In genomic region chr7:87056346-87056745, GRCh38 we compare ENCODE assay signal across 13 cellular contexts.
"Had no signal": no experiment of that assay in that cellular context is flagged by ENCODE, and none has a peak within 500 bp of the region (broad histone marks: within the 10 kb centered on the region; RNA-seq: fewer than 3 reads in every experiment).

No MANE protein-coding gene starts in this region.

- DNase-seq: activated CD4-positive, alpha-beta T cell treated with anti-CD3 and anti-CD28 coated beads, Interleukin-2, amount 10 ng/mL, durations not matched to agents 7 days and 5 days; activated naive CD8-positive, alpha-beta T cell treated with anti-CD3 and anti-CD28 coated beads for 36 hours; anterior cingulate cortex; hippocampal formation; left lung; stimulated activated CD4-positive, alpha-beta T cell treated with anti-CD3 and anti-CD28 coated beads, Interleukin-2, amount 100 ng/mL, for 48 hours; stimulated activated naive B cell treated with anti-CD40 and anti-IgM and Interleukin-4, amounts not matched to agents 10 μg/mL and 1 μg/mL and 100 μg/mL, for 72 hours; T-cell; T-helper 9 cell had no signal

- H2AFZ ChIP-seq: neural progenitor cell had no signal

- H3K36me3 ChIP-seq: left lung, neural progenitor cell, vagina had no signal

- H3K9me3 ChIP-seq: left lung, tibial nerve, vagina had no signal

- H3K27me3 ChIP-seq: tibial nerve, vagina had no signal

- H3K4me3 ChIP-seq: left lung, neural progenitor cell, tibial nerve, vagina had no signal

- FAIRE-seq: keratinocyte had no signal

- H3K4me2 ChIP-seq: neural progenitor cell had no signal

- ATAC-seq: left lung; stimulated activated naive B cell treated with anti-CD40 and anti-IgM and Interleukin-4, amounts not matched to agents 10 μg/mL and 1 μg/mL and 100 μg/mL, for 72 hours; T-cell had no signal

- H3K27ac ChIP-seq: neural progenitor cell, vagina had no signal

- H3K9ac ChIP-seq: neural progenitor cell had no signal
